In the genomic region with DNA sequence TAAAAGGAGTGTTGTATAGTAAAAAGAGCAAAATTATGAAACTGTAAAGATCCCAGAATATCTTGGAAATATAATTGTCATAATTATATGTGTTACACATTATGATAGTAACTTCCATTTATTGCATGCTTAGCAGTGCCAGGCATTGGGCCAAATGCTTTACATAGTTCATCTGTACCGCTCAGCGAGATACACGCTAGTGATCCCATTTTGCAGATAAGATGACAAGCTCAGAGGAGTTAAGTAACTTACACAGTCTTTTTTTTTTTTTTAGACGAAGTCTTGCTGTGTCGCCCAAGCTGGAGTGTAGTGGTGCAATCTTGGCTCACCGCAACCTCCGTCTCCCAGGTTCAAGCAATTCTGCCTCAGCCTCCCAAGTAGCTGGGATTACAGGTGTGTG, we compare ENCODE assay signal across 33 cellular contexts. TPM values are rescaled to one million over a fixed set of nuclear protein-coding genes. Genes with fewer than 3 reads are reported as not detected.
"Had no signal": no experiment of that assay in that cellular context is flagged by ENCODE, and none has a peak within 500 bp of the region (broad histone marks: within the 10 kb centered on the region; RNA-seq: fewer than 3 reads in every experiment).

No MANE protein-coding gene starts in this region.

- FAIRE-seq: bronchial epithelial cell, islet of Langerhans, small intestine, TTC549 had no signal

- H3K36me3 ChIP-seq: heart left ventricle, ovary, prostate gland, sigmoid colon, suprapubic skin, tibial artery had no signal

- H3K9me3 ChIP-seq: heart left ventricle, ovary, prostate gland, sigmoid colon, suprapubic skin, tibial artery had no signal

- H3K27ac ChIP-seq: foreskin keratinocyte, ovary had no signal

- DNase-seq: activated CD4-positive, alpha-beta memory T cell treated with anti-CD3 and anti-CD28 coated beads for 36 hours; activated CD4-positive, alpha-beta T cell treated with anti-CD3 and anti-CD28 coated beads, Interleukin-2, amount 10 ng/mL, durations not matched to agents 24 days and 14 days; activated CD4-positive, CD25-positive, alpha-beta regulatory T cell treated with anti-CD3 and anti-CD28 coated beads, Interleukin-2, amount 50 U/mL, for 72 hours; activated CD8-positive, alpha-beta memory T cell treated with anti-CD3 and anti-CD28 coated beads, Interleukin-2, amount 50 U/mL, for 4 hours; activated effector memory CD4-positive, alpha-beta T cell treated with anti-CD3 and anti-CD28 coated beads, Interleukin-2, amount 50 U/mL, for 16 hours; activated naive CD4-positive, alpha-beta T cell treated with anti-CD3 and anti-CD28 coated beads, Interleukin-2, amount 10 ng/mL, durations not matched to agents 7 days and 5 days; activated naive CD8-positive, alpha-beta T cell treated with anti-CD3 and anti-CD28 coated beads, Interleukin-2, amount 10 ng/mL, durations not matched to agents 7 days and 5 days; activated T-cell treated with anti-CD3 and anti-CD28 coated beads, Interleukin-2, amount 50 U/mL, for 1 hour; amygdala; dorsolateral prefrontal cortex; effector memory CD4-positive, alpha-beta T cell; foreskin keratinocyte; heart left ventricle; midbrain; naive thymus-derived CD4-positive, alpha-beta T cell; ovary; retina; sigmoid colon; small intestine; stimulated activated CD4-positive, alpha-beta T cell treated with anti-CD3 and anti-CD28 coated beads, Interleukin-4, amount 100 ng/mL, for 24 hours; stimulated activated naive CD8-positive, alpha-beta T cell treated with anti-CD3 and anti-CD28 coated beads, Interleukin-15, amount 100 ng/mL, for 72 hours; tibial artery had no signal

- H3K4me3 ChIP-seq: coronary artery, dorsolateral prefrontal cortex, heart left ventricle, ovary, prostate gland, sigmoid colon, suprapubic skin, tibial artery had no signal

- ATAC-seq: foreskin keratinocyte; naive thymus-derived CD4-positive, alpha-beta T cell; stimulated activated effector memory CD8-positive, alpha-beta T cell treated with anti-CD3 and anti-CD28 coated beads, Interleukin-12 subunit alpha, Interleukin-12 subunit beta, amount 100 ng/mL, for 72 hours; stimulated activated naive CD8-positive, alpha-beta T cell treated with anti-CD3 and anti-CD28 coated beads, Interleukin-15, amount 100 ng/mL, for 72 hours had no signal

- H3K27me3 ChIP-seq: dorsolateral prefrontal cortex, ovary, sigmoid colon, suprapubic skin had no signal

- H3K4me1 ChIP-seq: foreskin keratinocyte, tibial artery had no signal

RNA-seq across cellular contexts. Expression of gene RAMP2, which starts 9.4 kb away (rescaled TPM):
- total RNA-seq: activated CD4-positive, alpha-beta memory T cell treated with anti-CD3 and anti-CD28 coated beads for 36 hours; activated CD4-positive, alpha-beta T cell treated with anti-CD3 and anti-CD28 coated beads, Interleukin-2, amount 10 ng/mL, durations not matched to agents 24 days and 14 days; activated CD8-positive, alpha-beta memory T cell treated with anti-CD3 and anti-CD28 coated beads for 36 hours; activated naive CD8-positive, alpha-beta T cell treated with anti-CD3 and anti-CD28 coated beads, Interleukin-2, amount 10 ng/mL, durations not matched to agents 7 days and 5 days; activated T-helper 1 cell treated with anti-CD3 and anti-CD28 coated beads, Interleukin-12 subunit alpha, Interleukin-12 subunit beta, Interleukin-2, Interleukin-4 antibody, amounts not matched to agents 30 ng/mL and 10 ng/mL and 1 ng/mL, durations not matched to agents 14 hours and 24 hours and 36 hours; bronchial epithelial cell; foreskin keratinocyte; naive thymus-derived CD4-positive, alpha-beta T cell; T-helper 1 cell treated with Interleukin-12 subunit alpha and Interleukin-12 subunit beta and Interleukin-4 antibody, amounts not matched to agents 30 ng/mL and 1 ng/mL, for 36 hours had no signal
- polyA plus RNA-seq: naive thymus-derived CD4-positive, alpha-beta T cell had no signal

RNA-seq across cellular contexts. Expression of gene WNK4, which starts 28.8 kb away (rescaled TPM):
- total RNA-seq: ureter had no signal
- polyA plus RNA-seq: heart left ventricle; naive thymus-derived CD4-positive, alpha-beta T cell had no signal
